Comparison of ENCODE assay signal across 28 cellular contexts in the genomic region with DNA sequence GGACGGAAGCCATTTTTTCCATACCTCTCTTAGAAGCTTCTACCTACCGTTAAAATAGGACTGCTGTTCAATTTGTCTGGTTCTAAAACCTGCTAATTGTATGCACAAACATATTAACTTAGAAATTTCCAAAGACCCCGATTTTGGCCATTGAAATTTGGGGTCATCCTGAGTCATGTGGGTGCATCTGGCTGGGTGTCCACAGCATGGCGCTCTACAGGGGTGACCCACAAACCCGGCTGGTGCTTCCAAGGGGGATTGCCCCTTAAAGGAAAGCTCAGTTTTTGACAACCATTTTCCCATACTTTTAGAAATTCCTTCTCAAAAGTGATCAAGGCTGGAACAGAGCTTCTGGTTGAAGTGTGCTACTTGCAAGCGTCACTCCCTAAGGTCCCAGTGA.
"Had no signal": no experiment of that assay in that cellular context is flagged by ENCODE, and none has a peak within 500 bp of the region (broad histone marks: within the 10 kb centered on the region; RNA-seq: fewer than 3 reads in every experiment).

No MANE protein-coding gene starts in this region.

- H3K9me3 Mint-ChIP-seq: activated CD4-positive, alpha-beta T cell treated with anti-CD3 and anti-CD28 coated beads, Interleukin-2, amount 10 ng/mL, durations not matched to agents 24 days and 14 days; activated CD8-positive, alpha-beta T cell treated with anti-CD3 and anti-CD28 coated beads for 36 hours; activated naive CD8-positive, alpha-beta T cell treated with anti-CD3 and anti-CD28 coated beads for 36 hours; activated T-cell treated with anti-CD3 and anti-CD28 coated beads, Interleukin-2, amount 50 U/mL, for 72 hours; activated T-helper 17 cell treated with anti-CD3 and anti-CD28 coated beads, Interleukin-2, amount 50 U/mL, for 72 hours; central memory CD8-positive, alpha-beta T cell had no signal

- H3K4me1 Mint-ChIP-seq: activated CD4-positive, alpha-beta T cell treated with anti-CD3 and anti-CD28 coated beads, Interleukin-2, amount 10 ng/mL, durations not matched to agents 24 days and 14 days; activated naive CD8-positive, alpha-beta T cell treated with anti-CD3 and anti-CD28 coated beads for 36 hours; activated T-helper 17 cell treated with anti-CD3 and anti-CD28 coated beads, Interleukin-2, amount 50 U/mL, for 72 hours; central memory CD8-positive, alpha-beta T cell had no signal

- H3K27ac Mint-ChIP-seq: activated CD4-positive, alpha-beta T cell treated with anti-CD3 and anti-CD28 coated beads, Interleukin-2, amount 10 ng/mL, durations not matched to agents 24 days and 14 days; activated CD8-positive, alpha-beta T cell treated with anti-CD3 and anti-CD28 coated beads for 36 hours; activated naive CD8-positive, alpha-beta T cell treated with anti-CD3 and anti-CD28 coated beads for 36 hours; activated T-cell treated with anti-CD3 and anti-CD28 coated beads, Interleukin-2, amount 50 U/mL, for 72 hours; activated T-helper 17 cell treated with anti-CD3 and anti-CD28 coated beads, Interleukin-2, amount 50 U/mL, for 72 hours had no signal

- H3K4me3 ChIP-seq: cardiac muscle cell had no signal

- FAIRE-seq: RCC 7860 had no signal

- H3K27me3 ChIP-seq: cardiac muscle cell had no signal

- DNase-seq: activated CD4-positive, alpha-beta T cell treated with anti-CD3 and anti-CD28 coated beads, Interleukin-2, amount 10 ng/mL, durations not matched to agents 24 days and 14 days; activated CD4-positive, alpha-beta T cell treated with anti-CD3 and anti-CD28 coated beads, Interleukin-2, amount 50 U/mL, for 4 hours; activated CD4-positive, CD25-positive, alpha-beta regulatory T cell; activated CD8-positive, alpha-beta T cell treated with anti-CD3 and anti-CD28 coated beads for 36 hours; activated effector memory CD4-positive, alpha-beta T cell treated with anti-CD3 and anti-CD28 coated beads, Interleukin-2, amount 50 U/mL, for 16 hours; activated naive CD4-positive, alpha-beta T cell; activated naive CD4-positive, alpha-beta T cell treated with anti-CD3 and anti-CD28 coated beads, Interleukin-2, amount 50 U/mL, for 16 hours; activated naive CD8-positive, alpha-beta T cell treated with anti-CD3 and anti-CD28 coated beads for 36 hours; activated T-cell treated with anti-CD3 and anti-CD28 coated beads, Interleukin-2, amount 50 U/mL, for 1 hour; activated T-cell treated with anti-CD3 and anti-CD28 coated beads, Interleukin-2, amount 50 U/mL, for 72 hours; amniotic stem cell; aorta; NCI-H1105; NCI-H1417 treated with DMSO at 0.1 percent for 48 hours; NCI-H1930; NCI-H345; NCI-H524 treated with DMSO at 0.1 percent for 48 hours; Right ventricle myocardium superior; SW 1271; T-helper 1 cell; T-helper 2 cell; T-helper 9 cell had no signal

- ATAC-seq: activated CD8-positive, alpha-beta T cell treated with anti-CD3 and anti-CD28 coated beads for 36 hours; activated T-cell treated with anti-CD3 and anti-CD28 coated beads, Interleukin-2, amount 50 U/mL, for 72 hours; activated T-helper 17 cell treated with anti-CD3 and anti-CD28 coated beads, Interleukin-2, amount 50 U/mL, for 72 hours had no signal

- H3K36me3 Mint-ChIP-seq: activated naive CD8-positive, alpha-beta T cell treated with anti-CD3 and anti-CD28 coated beads for 36 hours had no signal

- H3K27ac ChIP-seq: cardiac muscle cell, RWPE1, VCaP had no signal

- H3K4me3 Mint-ChIP-seq: activated CD4-positive, alpha-beta T cell treated with anti-CD3 and anti-CD28 coated beads, Interleukin-2, amount 10 ng/mL, durations not matched to agents 24 days and 14 days; activated CD8-positive, alpha-beta T cell treated with anti-CD3 and anti-CD28 coated beads for 36 hours; activated naive CD8-positive, alpha-beta T cell treated with anti-CD3 and anti-CD28 coated beads for 36 hours; activated T-cell treated with anti-CD3 and anti-CD28 coated beads, Interleukin-2, amount 50 U/mL, for 72 hours; activated T-helper 17 cell treated with anti-CD3 and anti-CD28 coated beads, Interleukin-2, amount 50 U/mL, for 72 hours; central memory CD8-positive, alpha-beta T cell had no signal

- H3K36me3 ChIP-seq: cardiac muscle cell had no signal
